ENCODE assay signal across 20 cellular contexts in genomic region chr18:79487198-79488165, GRCh38.
DNase-seq lines count a peak whose midpoint lies in the region; ATAC-seq and TF ChIP-seq lines count a peak whose summit lies in the region.
"Had no signal": no experiment of that assay in that cellular context is flagged by ENCODE, and none has a peak within 500 bp of the region (broad histone marks: within the 10 kb centered on the region; RNA-seq: fewer than 3 reads in every experiment).

No MANE protein-coding gene starts in this region.

- peaks cover 5% of the 10 kb centered on the region; the same call in 1 of the 2 replicates for H3K9me1 ChIP-seq in IMR-90 (ENCODE audit: insufficient read depth, low read length)

- H3K27ac ChIP-seq in BLaER1 (peak overlapping the region; percentile 61), IMR-90 (ENCODE audit: insufficient read depth, low read length) (no peak overlapping the region), right cardiac atrium (ENCODE audit: low read length) (no peak overlapping the region), endodermal cell (ENCODE audit: low read depth, low read length) (no peak overlapping the region)
- H3K27ac ChIP-seq: WERI-Rb-1 had no signal

- DNase-seq in IMR-90 (no peak), right cardiac atrium (peak in 2 of 3 donors; percentile 13 to 54), osteocyte (ENCODE audit: extremely low spot score, unreplicated experiment) (peak; percentile 80), activated gamma-delta T cell treated with Interleukin-2 at 50 U/mL for 16 hours (no peak), endodermal cell (no peak)
- no peak for DNase-seq in effector memory CD8-positive, alpha-beta T cell
- DNase-seq: activated naive CD4-positive, alpha-beta T cell; activated T-cell treated with anti-CD3 and anti-CD28 coated beads for 4 hours; amygdala; DMS153; NCI-H1105; nucleus accumbens; WERI-Rb-1 had no signal

- WGBS in IMR-90 (ENCODE audit: extremely low coverage in 2 of 2, insufficient read length in 1 of 2), 2 experiments, result 95% methylated on average over 29 of the region's 63 CpGs; no CpG with 5 or more reads in 1 of the 2 experiments
- 93% methylated on average over 63 of the region's 63 CpGs for WGBS in right cardiac atrium
- 95 to 97% methylated on average over 57 to 63 of the region's 63 CpGs for WGBS in endodermal cell (ENCODE audit: insufficient coverage in 1 of 2, insufficient read length in 1 of 2), 2 experiments

- H3K18ac ChIP-seq in IMR-90 (ENCODE audit: low read depth, low read length), result no peak overlapping the region

- H3K27ac Mint-ChIP-seq in osteocyte (ENCODE audit: unreplicated experiment) (no peak overlapping the region), endodermal cell (no peak overlapping the region)
- H3K27ac Mint-ChIP-seq in effector memory CD8-positive, alpha-beta T cell, result no peak overlapping the region
- H3K27ac Mint-ChIP-seq: CD4-positive, alpha-beta T cell; dendritic cell treated with granulocyte-macrophage colony-stimulating factor and Interleukin-4, amounts not matched to agents 40 ng/mL and 50 ng/mL, for 4 days; stimulated activated effector memory CD8-positive, alpha-beta T cell treated with anti-CD3 and anti-CD28 coated beads, Interleukin-12 subunit alpha, Interleukin-12 subunit beta, amount 100 ng/mL, for 72 hours; T-helper 2 cell treated with Interferon-gamma antibody and Interleukin-4, amounts not matched to agents 5 μg/mL and 100 μg/mL, for 36 hours had no signal

- peak overlapping the region; percentile 97 for H3K4me2 ChIP-seq in BLaER1
- no peak overlapping the region for H3K4me2 ChIP-seq in IMR-90 (ENCODE audit: low read depth, low read length)

- H3K4me3 ChIP-seq in BLaER1 (no peak overlapping the region), IMR-90 (ENCODE audit: insufficient read depth, low read depth, low read length) (no peak overlapping the region), right cardiac atrium (ENCODE audit: low read length) (no peak overlapping the region), endodermal cell (ENCODE audit: low read length) (no peak overlapping the region)

- H3K9me3 ChIP-seq in BLaER1 (no peaks in the 10 kb centered on the region), IMR-90 (ENCODE audit: control insufficient read depth, insufficient read depth, low read length) (no peaks in the 10 kb centered on the region), right cardiac atrium (ENCODE audit: control insufficient read depth, low read length) (no peaks in the 10 kb centered on the region), endodermal cell (ENCODE audit: control insufficient read depth, low read length) (no peaks in the 10 kb centered on the region)

- no peak overlapping the region for H2AK5ac ChIP-seq in IMR-90 (ENCODE audit: low read depth, low read length)

- TF ChIP-seq POLR2A in IMR-90 (IDR thresholded peaks at IDR 0.05; ENCODE audit: low read depth, low read length), result no peak

- ATAC-seq in IMR-90 (ENCODE audit: low read depth), result no peak
- no peak for ATAC-seq in right cardiac atrium
- ATAC-seq in GM21717 (IDR thresholded peaks at IDR 0.05; ENCODE audit: unreplicated experiment), result no peak
- ATAC-seq in effector memory CD8-positive, alpha-beta T cell (replicated peaks), result no peak
- ATAC-seq: SK-N-SH treated with all-trans-retinoic acid at 6 μM for 48 hours; stimulated activated effector memory CD8-positive, alpha-beta T cell treated with anti-CD3 and anti-CD28 coated beads, Interleukin-12 subunit alpha, Interleukin-12 subunit beta, amount 100 ng/mL, for 72 hours had no signal

- H3K36me3 ChIP-seq in BLaER1, result peaks cover 44% of the 10 kb centered on the region
- H3K36me3 ChIP-seq in IMR-90 (ENCODE audit: control insufficient read depth, insufficient read depth, low read length), result no peaks in the 10 kb centered on the region
- peaks cover 4% of the 10 kb centered on the region for H3K36me3 ChIP-seq in endodermal cell (ENCODE audit: control insufficient read depth, insufficient read depth, low read length)

- CTCF ChIA-PET in IMR-90 (lab: Yijun Ruan, JAX), result no interaction called here

- H3K4me3 Mint-ChIP-seq in osteocyte (ENCODE audit: unreplicated experiment), result no peak overlapping the region
- no peak overlapping the region for H3K4me3 Mint-ChIP-seq in endodermal cell
- H3K4me3 Mint-ChIP-seq in effector memory CD8-positive, alpha-beta T cell, result no peak overlapping the region
- H3K4me3 Mint-ChIP-seq: CD4-positive, alpha-beta T cell; dendritic cell treated with granulocyte-macrophage colony-stimulating factor and Interleukin-4, amounts not matched to agents 40 ng/mL and 50 ng/mL, for 4 days; stimulated activated effector memory CD8-positive, alpha-beta T cell treated with anti-CD3 and anti-CD28 coated beads, Interleukin-12 subunit alpha, Interleukin-12 subunit beta, amount 100 ng/mL, for 72 hours; T-helper 2 cell treated with Interferon-gamma antibody and Interleukin-4, amounts not matched to agents 5 μg/mL and 100 μg/mL, for 36 hours had no signal

- H2AK9ac ChIP-seq in IMR-90 (replicated peaks; ENCODE audit: low read depth, low read length, poor library complexity), result peak overlapping the region; percentile 16

- H3K4me1 ChIP-seq in BLaER1 (peaks cover 96% of the 10 kb centered on the region), IMR-90 (ENCODE audit: control insufficient read depth, insufficient read depth, low read length) (peaks cover 17% of the 10 kb centered on the region; the same call in 1 of the 2 replicates), right cardiac atrium (ENCODE audit: control insufficient read depth, insufficient read depth, low read length) (no peaks in the 10 kb centered on the region), endodermal cell (ENCODE audit: control insufficient read depth, insufficient read depth, low read length) (no peaks in the 10 kb centered on the region)

- no TSS peak for BruUV-seq in IMR-90 (replicated peaks; lab: Mats Ljungman, UMichigan)

- dilution Hi-C loops in IMR-90 (cut with HindIII; ENCODE audit: low sequenced_read_pairs, unreplicated experiment), result no loop called here

- no peak overlapping the region for H3K56ac ChIP-seq in IMR-90 (ENCODE audit: extremely low read depth, insufficient read depth, low read length)

- H2BK120ac ChIP-seq in IMR-90 (ENCODE audit: low read depth, low read length), result no peak overlapping the region

- intact Hi-C loops in IMR-90 (cut with micrococcal nuclease) (no loop called here), right cardiac atrium (cut with DNase I) (no loop called here)

- no peak overlapping the region for H4K5ac ChIP-seq in IMR-90 (ENCODE audit: low read depth, low read length)

- H3K4ac ChIP-seq in IMR-90 (ENCODE audit: low read depth, low read length), result no peak overlapping the region

- no peak overlapping the region for H3K23ac ChIP-seq in IMR-90 (ENCODE audit: low read depth, low read length)

- no peak overlapping the region for H4K8ac ChIP-seq in IMR-90 (ENCODE audit: low read depth in 2 of 2, low read length in 2 of 2)

- H3K79me1 ChIP-seq in IMR-90 (ENCODE audit: low read depth in 1 of 2, low read length in 2 of 2), result no peaks in the 10 kb centered on the region

- no peaks in the 10 kb centered on the region for H3K36me3 Mint-ChIP-seq in osteocyte (ENCODE audit: unreplicated experiment)
- peaks cover 22% of the 10 kb centered on the region for H3K36me3 Mint-ChIP-seq in endodermal cell (ENCODE audit: low read depth)
- H3K36me3 Mint-ChIP-seq in effector memory CD8-positive, alpha-beta T cell (ENCODE audit: insufficient read depth), result peaks cover 6% of the 10 kb centered on the region

- H3K9me3 Mint-ChIP-seq in osteocyte (ENCODE audit: unreplicated experiment) (no peaks in the 10 kb centered on the region), endodermal cell (no peaks in the 10 kb centered on the region)
- H3K9me3 Mint-ChIP-seq in effector memory CD8-positive, alpha-beta T cell, result no peaks in the 10 kb centered on the region
- H3K9me3 Mint-ChIP-seq: CD4-positive, alpha-beta T cell; stimulated activated effector memory CD8-positive, alpha-beta T cell treated with anti-CD3 and anti-CD28 coated beads, Interleukin-12 subunit alpha, Interleukin-12 subunit beta, amount 100 ng/mL, for 72 hours; T-helper 2 cell treated with Interferon-gamma antibody and Interleukin-4, amounts not matched to agents 5 μg/mL and 100 μg/mL, for 36 hours had no signal

- H2BK20ac ChIP-seq in IMR-90 (ENCODE audit: low read depth, low read length), result no peak overlapping the region

- in situ Hi-C loops in IMR-90 (cut with MboI; ENCODE audit: low sequenced_read_pairs), result no loop called here

- peak overlapping the region; percentile 27; the same call in 1 of the 2 replicates for H3K9ac ChIP-seq in BLaER1
- no peak overlapping the region for H3K9ac ChIP-seq in IMR-90 (ENCODE audit: low read depth, low read length)
- no peak overlapping the region for H3K9ac ChIP-seq in endodermal cell (ENCODE audit: extremely low read depth, low read length, poor library complexity, severe bottlenecking)

- no peak overlapping the region for H2BK15ac ChIP-seq in IMR-90 (ENCODE audit: low read depth, low read length)

- H2BK5ac ChIP-seq in IMR-90 (ENCODE audit: low read depth, low read length, poor library complexity, severe bottlenecking), result no peak overlapping the region

- TF ChIP-seq RAD21 in IMR-90 (IDR thresholded peaks at IDR 0.05; ENCODE audit: low read length), result no peak

- H2AFZ ChIP-seq in IMR-90 (replicated peaks; ENCODE audit: low read length, poor library complexity), result no peak overlapping the region

- no peak overlapping the region for H4K91ac ChIP-seq in IMR-90 (ENCODE audit: insufficient read depth, low read depth, low read length)

- POLR2A ChIA-PET in IMR-90 (lab: Charles Lee; ENCODE audit: unreplicated experiment), result no interaction called here

- no peak overlapping the region for H3K14ac ChIP-seq in IMR-90 (replicated peaks; ENCODE audit: low read depth, low read length)

- TF ChIP-seq CTCF in IMR-90 (conservative IDR thresholded peaks at IDR 0.05; ENCODE audit: low read depth, low read length), result no peak
- TF ChIP-seq CTCF in osteocyte (IDR thresholded peaks at IDR 0.05), result no peak
- no peak for TF ChIP-seq CTCF in endodermal cell (conservative IDR thresholded peaks at IDR 0.05)

- H3K27me3 ChIP-seq in BLaER1 (no peaks in the 10 kb centered on the region), IMR-90 (ENCODE audit: control insufficient read depth, insufficient read depth, low read length) (no peaks in the 10 kb centered on the region), right cardiac atrium (ENCODE audit: control insufficient read depth, insufficient read depth) (no peaks in the 10 kb centered on the region), endodermal cell (ENCODE audit: control insufficient read depth, insufficient read depth, low read length, poor library complexity, severe bottlenecking) (no peaks in the 10 kb centered on the region)

- H4K20me1 ChIP-seq in BLaER1 (peaks cover 5% of the 10 kb centered on the region; the same call in 1 of the 2 replicates), IMR-90 (ENCODE audit: insufficient read depth, low read length) (0 out of 2 replicates have a peak, but pooled peaks cover 3% of the 10 kb centered on the region)

- no peaks in the 10 kb centered on the region for H3K27me3 Mint-ChIP-seq in osteocyte (ENCODE audit: unreplicated experiment)
- no peaks in the 10 kb centered on the region for H3K27me3 Mint-ChIP-seq in endodermal cell (ENCODE audit: insufficient read depth)
- no peaks in the 10 kb centered on the region for H3K27me3 Mint-ChIP-seq in effector memory CD8-positive, alpha-beta T cell
- H3K27me3 Mint-ChIP-seq: CD4-positive, alpha-beta T cell; dendritic cell treated with granulocyte-macrophage colony-stimulating factor and Interleukin-4, amounts not matched to agents 40 ng/mL and 50 ng/mL, for 4 days had no signal

- peaks cover 42% of the 10 kb centered on the region for H3K4me1 Mint-ChIP-seq in osteocyte (ENCODE audit: unreplicated experiment)
- H3K4me1 Mint-ChIP-seq in endodermal cell, result no peaks in the 10 kb centered on the region
- peaks cover 3 to 9% of the 10 kb centered on the region in 2 donors for H3K4me1 Mint-ChIP-seq in effector memory CD8-positive, alpha-beta T cell (ENCODE audit: low read depth in 2 of 2)

Comparison
In these comparisons a context has a peak if more than half of its experiments do, and no peak if none do; other contexts are left out.
1. DNase-seq: peak in right cardiac atrium (2 of 3) and osteocyte (single experiment); none in IMR-90 (single experiment), activated gamma-delta T cell treated with Interleukin-2 at 50 U/mL for 16 hours (single experiment), endodermal cell (single experiment) and effector memory CD8-positive, alpha-beta T cell (0 of 3).